Comparison of ENCODE assay signal across 10 cellular contexts in the genomic region with DNA sequence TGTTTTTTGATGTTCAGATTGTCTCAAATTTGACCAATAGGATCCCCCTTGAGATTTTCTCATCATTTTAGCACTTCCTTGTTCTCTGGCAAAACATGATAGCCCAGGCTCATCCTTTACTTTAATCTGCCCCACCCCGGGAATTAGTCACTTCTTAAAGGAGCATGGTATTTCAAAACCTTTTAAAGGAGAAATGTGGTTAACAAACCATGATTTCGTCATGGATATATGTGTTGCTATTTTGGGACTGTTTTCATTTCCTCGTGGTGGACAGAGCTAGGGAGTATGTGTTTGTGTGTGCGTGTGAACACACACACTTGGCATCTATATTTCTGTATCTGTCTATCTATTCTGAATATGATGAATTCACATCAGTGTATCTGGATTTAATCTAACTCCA.
A peak's percentile ranks its signal among the peaks of the same experiment; 100 is the strongest.
DNase-seq lines count a peak whose midpoint lies in the region; ATAC-seq and TF ChIP-seq lines count a peak whose summit lies in the region.
"Had no signal": no experiment of that assay in that cellular context is flagged by ENCODE, and none has a peak within 500 bp of the region (broad histone marks: within the 10 kb centered on the region; RNA-seq: fewer than 3 reads in every experiment).

No MANE protein-coding gene starts in this region.

- DNase-seq in GM04503 (ENCODE audit: low read depth) (peak; percentile 96), PC-3 (peak; percentile 80), dermis blood vessel endothelial cell (peak; percentile 46), psoas muscle (no peak)
- no peak for DNase-seq in activated naive CD4-positive, alpha-beta T cell treated with anti-CD3 and anti-CD28 coated beads, Interleukin-2, amount 50 U/mL, for 16 hours
- DNase-seq: amygdala had no signal

- intact Hi-C loops in PC-3 (cut with micrococcal nuclease) = loop anchor here (10.0 kb wide), 1 partner anchor 60 kb away; no protein-coding TSS in a partner anchor
- intact Hi-C loops in psoas muscle (cut with DNase I) = no loop called here

- peaks cover 58% of the 10 kb centered on the region for H3K36me3 ChIP-seq in PC-3 (ENCODE audit: low read depth, low read length)
- peaks cover 4 to 99% of the 10 kb centered on the region in 2 donors for H3K36me3 ChIP-seq in psoas muscle (ENCODE audit: insufficient read depth in 1 of 2, low read depth in 1 of 2)

- H3K9me2 ChIP-seq in PC-3 (replicated peaks; ENCODE audit: low read length) = no peaks in the 10 kb centered on the region

- WGBS in psoas muscle, 3 donors = 58 to 65% (median 64%) methylated on average over 4 of the region's 4 CpGs

- no peaks in the 10 kb centered on the region for H3F3A ChIP-seq in PC-3 (ENCODE audit: low read length, unreplicated experiment)

- H3K27ac ChIP-seq in PC-3 (ENCODE audit: low read length) (peak overlapping the region; percentile 46), psoas muscle (no peak overlapping the region)
- H3K27ac ChIP-seq: SJCRH30 had no signal

- H3K27me3 ChIP-seq in PC-3 (ENCODE audit: low read length) (no peaks in the 10 kb centered on the region), psoas muscle (ENCODE audit: insufficient read depth in 3 of 3, low read length in 2 of 3) (no peaks in the 10 kb centered on the region)
- H3K27me3 ChIP-seq: SJCRH30 had no signal

- H3K79me2 ChIP-seq in PC-3 (ENCODE audit: low read length) = no peaks in the 10 kb centered on the region

- POLR2A ChIA-PET in PC-3 (lab: Charles Lee; ENCODE audit: unreplicated experiment) = no interaction called here

- H3K4me1 ChIP-seq in PC-3 (ENCODE audit: insufficient read depth, low read length) (peaks cover 15% of the 10 kb centered on the region), psoas muscle (no peaks in the 10 kb centered on the region)
- H3K4me1 ChIP-seq: SJCRH30 had no signal

- H3K9me3 ChIP-seq in PC-3 (ENCODE audit: low read length) (no peaks in the 10 kb centered on the region), psoas muscle (no peaks in the 10 kb centered on the region)
- H3K9me3 ChIP-seq: SJCRH30 had no signal

- ATAC-seq in PC-3 = peak; percentile 87
- peak; percentile 42 to 84 (median 76) for ATAC-seq in psoas muscle
- no peak for ATAC-seq in HG03571 (IDR thresholded peaks at IDR 0.05; ENCODE audit: unreplicated experiment)
- ATAC-seq in HG02759 (IDR thresholded peaks at IDR 0.05; ENCODE audit: unreplicated experiment) = no peak
- ATAC-seq in HG03108 (IDR thresholded peaks at IDR 0.05; ENCODE audit: unreplicated experiment) = no peak

- H3K9ac ChIP-seq in PC-3 (ENCODE audit: low read length) = no peak overlapping the region

- no peak for TF ChIP-seq CTCF in PC-3 (conservative IDR thresholded peaks at IDR 0.05; ENCODE audit: low read depth, low read length)
- TF ChIP-seq CTCF in psoas muscle (IDR thresholded peaks at IDR 0.05) = no peak

- CTCF ChIA-PET in PC-3 (lab: Charles Lee) = no interaction called here

- H3K4me2 ChIP-seq in PC-3 (ENCODE audit: low read length) = no peak overlapping the region

- TSS peak; percentile 62 for BruUV-seq in PC-3 (replicated peaks; lab: Mats Ljungman, UMichigan)

- H4K20me1 ChIP-seq in PC-3 (ENCODE audit: low read length) = 0 out of 2 replicates have a peak, but pooled peaks cover 7% of the 10 kb centered on the region

- H3K4me3 ChIP-seq in PC-3 (ENCODE audit: low read length) = no peak overlapping the region
- no peak overlapping the region for H3K4me3 ChIP-seq in psoas muscle
- H3K4me3 ChIP-seq: SJCRH30 had no signal

- H2AFZ ChIP-seq in PC-3 (ENCODE audit: low read length) = no peak overlapping the region

Comparison
In these comparisons a context has a peak if more than half of its experiments do, and no peak if none do; other contexts are left out.
1. DNase-seq: peak in GM04503 (single experiment), PC-3 (single experiment) and dermis blood vessel endothelial cell (single experiment); none in psoas muscle (0 of 2) and activated naive CD4-positive, alpha-beta T cell treated with anti-CD3 and anti-CD28 coated beads, Interleukin-2, amount 50 U/mL, for 16 hours (single experiment).
2. ATAC-seq: peak in PC-3 (single experiment) and psoas muscle (4 of 4); none in HG03571 (single experiment), HG02759 (single experiment) and HG03108 (single experiment).